ENCODE assay signal across 1 cellular context in genomic region chr17:4463818-4464501, GRCh38.
TF ChIP-seq lines count a peak whose summit lies in the region.

No MANE protein-coding gene starts in this region.

TF ChIP-seq in Ishikawa, 13 proteins besides CTCF, POLR2A, EP300 and RAD21 (continued from another document):
- TF ChIP-seq REST (IDR thresholded peaks at IDR 0.05; ENCODE audit: low read depth), result no peak
- TF ChIP-seq TEAD4 (IDR thresholded peaks at IDR 0.05), result no peak
- no peak for TF ChIP-seq MAX (IDR thresholded peaks at IDR 0.05)
- no peak for TF ChIP-seq EGR1 (IDR thresholded peaks at IDR 0.05)
- no peak for TF ChIP-seq FOXM1 (IDR thresholded peaks at IDR 0.05; ENCODE audit: borderline replicate concordance, low read depth)
- TF ChIP-seq TAF1 (IDR thresholded peaks at IDR 0.05; ENCODE audit: low read depth), result no peak
